Comparison of ENCODE assay signal across 30 cellular contexts in genomic region chr19:3637621-3638020, GRCh38. TPM values are rescaled to one million over a fixed set of nuclear protein-coding genes. Genes with fewer than 3 reads are reported as not detected.
"Had no signal": no experiment of that assay in that cellular context is flagged by ENCODE, and none has a peak within 500 bp of the region (broad histone marks: within the 10 kb centered on the region; RNA-seq: fewer than 3 reads in every experiment).

No MANE protein-coding gene starts in this region.

- H3K4me1 ChIP-seq: colonic mucosa, esophagus squamous epithelium, foreskin keratinocyte, gastrocnemius medialis, heart left ventricle, heart right ventricle had no signal

- FAIRE-seq: colon, endometrium, endothelial cell of umbilical vein, frontal cortex had no signal

- H3K9me3 ChIP-seq: colonic mucosa, esophagus muscularis mucosa, esophagus squamous epithelium, gastrocnemius medialis, gastroesophageal sphincter, heart left ventricle, heart right ventricle had no signal

- H3K27ac ChIP-seq: colonic mucosa, coronary artery, epithelial cell of prostate, esophagus muscularis mucosa, esophagus squamous epithelium, foreskin keratinocyte, gastrocnemius medialis, gastroesophageal sphincter, heart left ventricle, heart right ventricle had no signal

- H3K27ac Mint-ChIP-seq: dendritic cell treated with granulocyte-macrophage colony-stimulating factor and Interleukin-4, amounts not matched to agents 40 ng/mL and 50 ng/mL, for 4 days; effector memory CD8-positive, alpha-beta T cell; endodermal cell had no signal

- DNase-seq: colonic mucosa; cortex of kidney; dermis blood vessel endothelial cell; dorsolateral prefrontal cortex; effector CD4-positive, alpha-beta T cell; effector CD8-positive, alpha-beta T cell; effector memory CD4-positive, alpha-beta T cell; effector memory CD8-positive, alpha-beta T cell; endodermal cell; erythroblast; esophagus squamous epithelium; foreskin fibroblast; foreskin keratinocyte; foreskin melanocyte; gastrocnemius medialis; glutamatergic neuron; head of caudate nucleus; heart left ventricle; heart right ventricle had no signal

- H3K27me3 Mint-ChIP-seq: dendritic cell treated with granulocyte-macrophage colony-stimulating factor and Interleukin-4, amounts not matched to agents 40 ng/mL and 50 ng/mL, for 4 days; effector memory CD8-positive, alpha-beta T cell had no signal

- ATAC-seq: effector memory CD8-positive, alpha-beta T cell; esophagus mucosa; foreskin keratinocyte; gastrocnemius medialis; gastroesophageal sphincter; heart left ventricle; heart right ventricle had no signal

- H3K4me1 Mint-ChIP-seq: endodermal cell had no signal

- H3K36me3 ChIP-seq: colonic mucosa had no signal

- H3K9me3 Mint-ChIP-seq: dendritic cell treated with granulocyte-macrophage colony-stimulating factor and Interleukin-4, amounts not matched to agents 40 ng/mL and 50 ng/mL, for 4 days; effector memory CD8-positive, alpha-beta T cell; endodermal cell had no signal

- H3K4me3 Mint-ChIP-seq: dendritic cell treated with granulocyte-macrophage colony-stimulating factor and Interleukin-4, amounts not matched to agents 40 ng/mL and 50 ng/mL, for 4 days; effector memory CD8-positive, alpha-beta T cell; endodermal cell had no signal

- H3K27me3 ChIP-seq: colonic mucosa, dorsolateral prefrontal cortex, esophagus muscularis mucosa, esophagus squamous epithelium, foreskin keratinocyte, gastrocnemius medialis, gastroesophageal sphincter, heart left ventricle, heart right ventricle had no signal

- H3K4me3 ChIP-seq: colonic mucosa, coronary artery, dorsolateral prefrontal cortex, esophagus muscularis mucosa, esophagus squamous epithelium, gastrocnemius medialis, gastroesophageal sphincter, heart left ventricle, heart right ventricle had no signal

RNA-seq across cellular contexts. Expression of gene GIPC3, which starts 52.3 kb away (rescaled TPM):
- total RNA-seq: epithelial cell of proximal tubule, foreskin keratinocyte had no signal
